In the genomic region with DNA sequence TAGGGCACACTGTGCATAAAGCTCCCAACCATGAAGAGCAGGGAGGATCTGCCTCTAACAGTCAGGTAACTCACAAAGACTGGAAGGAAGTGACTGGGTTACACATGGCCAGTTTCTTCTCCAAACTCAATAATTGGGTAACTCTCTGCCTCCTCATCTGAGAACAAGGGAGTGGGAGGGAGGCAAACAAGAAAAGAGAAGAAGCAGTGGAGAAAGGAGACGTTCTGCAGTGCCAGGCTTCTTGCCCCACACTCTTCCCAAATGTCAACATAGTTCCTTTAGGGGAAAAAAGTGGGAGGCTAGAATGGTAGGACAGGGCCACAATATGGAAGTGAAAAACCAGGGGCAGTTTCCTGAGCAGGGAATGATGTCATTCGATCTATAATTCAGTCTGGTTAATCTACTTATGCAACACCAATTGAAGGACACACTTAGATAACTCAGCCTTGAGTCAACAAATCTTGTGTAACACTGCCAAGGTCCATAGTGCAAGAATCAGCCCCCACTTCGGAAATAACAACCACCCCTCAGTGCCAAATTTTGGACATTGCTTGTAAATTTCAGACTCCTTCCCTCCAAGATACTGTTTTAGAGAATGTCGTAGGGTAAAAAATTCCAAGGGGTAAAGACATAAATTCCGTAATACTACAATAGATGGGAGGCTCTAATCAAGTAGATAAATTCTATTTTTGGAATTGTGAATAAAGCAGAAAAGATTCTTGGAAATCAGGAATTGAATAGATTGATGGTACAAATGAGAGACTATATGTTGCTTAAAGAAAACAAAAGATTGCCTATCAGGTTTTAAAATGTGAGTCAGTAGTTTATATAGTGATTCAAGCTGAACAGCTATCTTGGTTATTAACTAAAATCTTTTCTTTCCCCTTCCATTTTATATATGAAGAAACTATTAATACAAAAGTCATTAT, we compare ENCODE assay signal across 7 cellular contexts.
DNase-seq lines count a peak whose midpoint lies in the region; ATAC-seq and TF ChIP-seq lines count a peak whose summit lies in the region.

No MANE protein-coding gene starts in this region.

- peaks cover 6% of the 10 kb centered on the region for H3K36me3 Mint-ChIP-seq in stimulated activated effector memory CD8-positive, alpha-beta T cell treated with anti-CD3 and anti-CD28 coated beads, Interleukin-12 subunit alpha, Interleukin-12 subunit beta, amount 100 ng/mL, for 72 hours
- no peaks in the 10 kb centered on the region for H3K36me3 Mint-ChIP-seq in glutamatergic neuron (ENCODE audit: unreplicated experiment)

- H3K4me2 ChIP-seq in SK-N-SH = peak overlapping the region; percentile 65

- H3K79me2 ChIP-seq in SK-N-SH (ENCODE audit: insufficient read depth) = peaks cover 75% of the 10 kb centered on the region

- peak overlapping the region; percentile 38 for H3K4me3 Mint-ChIP-seq in stimulated activated effector memory CD8-positive, alpha-beta T cell treated with anti-CD3 and anti-CD28 coated beads, Interleukin-12 subunit alpha, Interleukin-12 subunit beta, amount 100 ng/mL, for 72 hours
- no peak overlapping the region for H3K4me3 Mint-ChIP-seq in glutamatergic neuron (ENCODE audit: unreplicated experiment)

- TF ChIP-seq RAD21 in SK-N-SH (IDR thresholded peaks at IDR 0.05; ENCODE audit: low read length) = no peak

- H3K27me3 Mint-ChIP-seq in glutamatergic neuron (ENCODE audit: unreplicated experiment) = peaks cover 1% of the 10 kb centered on the region

- H3K9me3 ChIP-seq in SK-N-SH = no peaks in the 10 kb centered on the region
- no peaks in the 10 kb centered on the region for H3K9me3 ChIP-seq in left ventricle myocardium inferior (replicated peaks)

- TF ChIP-seq CTCF in SK-N-SH (IDR thresholded peaks at IDR 0.05) = no peak
- TF ChIP-seq CTCF in left ventricle myocardium inferior (IDR thresholded peaks at IDR 0.05; ENCODE audit: borderline replicate concordance) = no peak
- no peak for TF ChIP-seq CTCF in glutamatergic neuron (IDR thresholded peaks at IDR 0.05; ENCODE audit: partially characterized antibody, unreplicated experiment)

- peaks cover 57% of the 10 kb centered on the region for H3F3A ChIP-seq in SK-N-SH (replicated peaks; ENCODE audit: insufficient read depth)

- H3K27ac ChIP-seq in SK-N-SH (ENCODE audit: low read depth in 2 of 2, low read length in 1 of 2) = peak overlapping the region in 1 of 2 experiments; percentile 95; a peak in 3 of 4 replicates
- peak overlapping the region; percentile 86 for H3K27ac ChIP-seq in left ventricle myocardium inferior (replicated peaks)

- H3K36me3 ChIP-seq in SK-N-SH (replicated peaks in 1 of 2; ENCODE audit: control insufficient read depth in 1 of 2, insufficient read depth in 2 of 2, low read length in 1 of 2) (peaks cover 0 to 8% of the 10 kb centered on the region in 2 experiments), left ventricle myocardium inferior (no peaks in the 10 kb centered on the region)

- ATAC-seq in stimulated activated effector memory CD8-positive, alpha-beta T cell treated with anti-CD3 and anti-CD28 coated beads, Interleukin-12 subunit alpha, Interleukin-12 subunit beta, amount 100 ng/mL, for 72 hours = no peak
- no peak for ATAC-seq in GM18517 (IDR thresholded peaks at IDR 0.05; ENCODE audit: unreplicated experiment)
- ATAC-seq in GM19463 (IDR thresholded peaks at IDR 0.05; ENCODE audit: unreplicated experiment) = no peak

- POLR2A ChIA-PET in SK-N-SH (lab: Yijun Ruan, JAX) = no interaction called here

- peak; percentile 82 for DNase-seq in HS-5 (ENCODE audit: low read depth)
- no peak for DNase-seq in SK-N-SH
- no peak for DNase-seq in left ventricle myocardium inferior
- no peak for DNase-seq in stimulated activated effector memory CD8-positive, alpha-beta T cell treated with anti-CD3 and anti-CD28 coated beads, Interleukin-12 subunit alpha, Interleukin-12 subunit beta, amount 100 ng/mL, for 72 hours (ENCODE audit: low spot score in 2 of 2)
- no peak for DNase-seq in glutamatergic neuron

- H3K9me2 ChIP-seq in SK-N-SH = no peaks in the 10 kb centered on the region

- WGBS in SK-N-SH (ENCODE audit: low lambda C conversion rate) = 29% methylated on average over 5 of the region's 5 CpGs

- CTCF ChIA-PET in SK-N-SH (lab: Yijun Ruan, JAX) = interaction anchor here (1.0 to 1.1 kb wide), 2 partner anchors 10 to 558 kb away, joined by 3 read pairs; no protein-coding TSS in a partner anchor

- intact Hi-C loops in left ventricle myocardium inferior (cut with micrococcal nuclease) = no loop called here

- no peaks in the 10 kb centered on the region for H4K20me1 ChIP-seq in SK-N-SH (ENCODE audit: insufficient read depth)

- TF ChIP-seq EP300 in SK-N-SH (IDR thresholded peaks at IDR 0.05; ENCODE audit: borderline replicate concordance in 1 of 2, low read depth in 1 of 2, low read length in 1 of 2) = no peak

- peaks cover 82% of the 10 kb centered on the region for H3K4me1 Mint-ChIP-seq in stimulated activated effector memory CD8-positive, alpha-beta T cell treated with anti-CD3 and anti-CD28 coated beads, Interleukin-12 subunit alpha, Interleukin-12 subunit beta, amount 100 ng/mL, for 72 hours
- H3K4me1 Mint-ChIP-seq in glutamatergic neuron (ENCODE audit: low read depth, unreplicated experiment) = peaks cover 17% of the 10 kb centered on the region

- H3K9ac ChIP-seq in SK-N-SH = peak overlapping the region; percentile 38; the same call in 1 of the 2 replicates

- H3K4me1 ChIP-seq in SK-N-SH (ENCODE audit: control insufficient read depth in 1 of 2, insufficient read depth in 2 of 2, low read depth in 1 of 2, low read length in 1 of 2) (peaks cover 0 to 51% of the 10 kb centered on the region in 2 experiments; a peak in 3 of 4 replicates), left ventricle myocardium inferior (peaks cover 86% of the 10 kb centered on the region)

- no peaks in the 10 kb centered on the region for H3K27me3 ChIP-seq in SK-N-SH (ENCODE audit: insufficient read depth)
- no peaks in the 10 kb centered on the region for H3K27me3 ChIP-seq in left ventricle myocardium inferior (ENCODE audit: low read depth)

- no peak overlapping the region for H2AFZ ChIP-seq in SK-N-SH (ENCODE audit: low read depth)

- peaks cover 3% of the 10 kb centered on the region for H3K9me3 Mint-ChIP-seq in stimulated activated effector memory CD8-positive, alpha-beta T cell treated with anti-CD3 and anti-CD28 coated beads, Interleukin-12 subunit alpha, Interleukin-12 subunit beta, amount 100 ng/mL, for 72 hours
- peaks cover 2% of the 10 kb centered on the region for H3K9me3 Mint-ChIP-seq in glutamatergic neuron (ENCODE audit: unreplicated experiment)

- H3K27ac Mint-ChIP-seq in stimulated activated effector memory CD8-positive, alpha-beta T cell treated with anti-CD3 and anti-CD28 coated beads, Interleukin-12 subunit alpha, Interleukin-12 subunit beta, amount 100 ng/mL, for 72 hours = no peak overlapping the region
- no peak overlapping the region for H3K27ac Mint-ChIP-seq in glutamatergic neuron (ENCODE audit: unreplicated experiment)

- H3K4me3 ChIP-seq in SK-N-SH (ENCODE audit: low read depth in 2 of 2, low read length in 1 of 2) = no peak overlapping the region
- no peak overlapping the region for H3K4me3 ChIP-seq in left ventricle myocardium inferior

TF ChIP-seq in SK-N-SH, 30 proteins besides CTCF, POLR2A, EP300 and RAD21 (continues in another document):
- TF ChIP-seq TAF1 (IDR thresholded peaks at IDR 0.05; ENCODE audit: borderline replicate concordance, low read depth, low read length) (no peak), YY1 (IDR thresholded peaks at IDR 0.05; ENCODE audit: low read depth) (no peak), JUND (IDR thresholded peaks at IDR 0.05) (peak; percentile 31; the same call in 1 of the 2 replicates), GATA2 (CRISPR knock-in tag; IDR thresholded peaks at IDR 0.05) (no peak), POLR2AphosphoS5 (IDR thresholded peaks at IDR 0.05; ENCODE audit: low read depth, low read length) (no peak), TCF12 (IDR thresholded peaks at IDR 0.05) (no peak; the same call in 1 of the 2 replicates), SIN3A (IDR thresholded peaks at IDR 0.05; ENCODE audit: borderline replicate concordance, low read depth, low read length) (no peak), TEAD4 (IDR thresholded peaks at IDR 0.05; ENCODE audit: borderline replicate concordance, insufficient read depth) (peak; percentile 43; the same call in 1 of the 2 replicates), FOSL2 (IDR thresholded peaks at IDR 0.05; ENCODE audit: borderline replicate concordance, low read depth) (peak; percentile 35; the same call in 1 of the 2 replicates), NFIC (IDR thresholded peaks at IDR 0.05; ENCODE audit: borderline replicate concordance) (peak; percentile 71)
- TF ChIP-seq, protein P1, sequence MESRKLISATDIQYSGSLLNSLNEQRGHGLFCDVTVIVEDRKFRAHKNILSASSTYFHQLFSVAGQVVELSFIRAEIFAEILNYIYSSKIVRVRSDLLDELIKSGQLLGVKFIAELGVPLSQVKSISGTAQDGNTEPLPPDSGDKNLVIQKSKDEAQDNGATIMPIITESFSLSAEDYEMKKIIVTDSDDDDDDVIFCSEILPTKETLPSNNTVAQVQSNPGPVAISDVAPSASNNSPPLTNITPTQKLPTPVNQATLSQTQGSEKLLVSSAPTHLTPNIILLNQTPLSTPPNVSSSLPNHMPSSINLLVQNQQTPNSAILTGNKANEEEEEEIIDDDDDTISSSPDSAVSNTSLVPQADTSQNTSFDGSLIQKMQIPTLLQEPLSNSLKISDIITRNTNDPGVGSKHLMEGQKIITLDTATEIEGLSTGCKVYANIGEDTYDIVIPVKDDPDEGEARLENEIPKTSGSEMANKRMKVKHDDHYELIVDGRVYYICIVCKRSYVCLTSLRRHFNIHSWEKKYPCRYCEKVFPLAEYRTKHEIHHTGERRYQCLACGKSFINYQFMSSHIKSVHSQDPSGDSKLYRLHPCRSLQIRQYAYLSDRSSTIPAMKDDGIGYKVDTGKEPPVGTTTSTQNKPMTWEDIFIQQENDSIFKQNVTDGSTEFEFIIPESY (IDR thresholded peaks at IDR 0.05; ENCODE audit: borderline replicate concordance, low read depth) = peak; percentile 50; the same call in 1 of the 2 replicates
- TF ChIP-seq, protein P2, sequence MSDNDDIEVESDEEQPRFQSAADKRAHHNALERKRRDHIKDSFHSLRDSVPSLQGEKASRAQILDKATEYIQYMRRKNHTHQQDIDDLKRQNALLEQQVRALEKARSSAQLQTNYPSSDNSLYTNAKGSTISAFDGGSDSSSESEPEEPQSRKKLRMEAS (IDR thresholded peaks at IDR 0.05; ENCODE audit: low read depth) = no peak
- TF ChIP-seq, protein P3, sequence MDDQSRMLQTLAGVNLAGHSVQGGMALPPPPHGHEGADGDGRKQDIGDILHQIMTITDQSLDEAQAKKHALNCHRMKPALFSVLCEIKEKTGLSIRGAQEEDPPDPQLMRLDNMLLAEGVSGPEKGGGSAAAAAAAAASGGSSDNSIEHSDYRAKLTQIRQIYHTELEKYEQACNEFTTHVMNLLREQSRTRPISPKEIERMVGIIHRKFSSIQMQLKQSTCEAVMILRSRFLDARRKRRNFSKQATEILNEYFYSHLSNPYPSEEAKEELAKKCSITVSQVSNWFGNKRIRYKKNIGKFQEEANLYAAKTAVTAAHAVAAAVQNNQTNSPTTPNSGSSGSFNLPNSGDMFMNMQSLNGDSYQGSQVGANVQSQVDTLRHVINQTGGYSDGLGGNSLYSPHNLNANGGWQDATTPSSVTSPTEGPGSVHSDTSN (IDR thresholded peaks at IDR 0.05) = peak; percentile 37
